Comparison of ENCODE assay signal across 1 cellular context in genomic region chr4:76305971-76306881, GRCh38.
TF ChIP-seq lines count a peak whose summit lies in the region.

Gene STBD1 (plus strand): TSS chr4:76306733. CDS start chr4:76306770, 37 bp downstream.

TF ChIP-seq in K562, 482 proteins besides CTCF, POLR2A, EP300 and RAD21 (continued from another document and continues in another):
- TF ChIP-seq, protein P1, sequence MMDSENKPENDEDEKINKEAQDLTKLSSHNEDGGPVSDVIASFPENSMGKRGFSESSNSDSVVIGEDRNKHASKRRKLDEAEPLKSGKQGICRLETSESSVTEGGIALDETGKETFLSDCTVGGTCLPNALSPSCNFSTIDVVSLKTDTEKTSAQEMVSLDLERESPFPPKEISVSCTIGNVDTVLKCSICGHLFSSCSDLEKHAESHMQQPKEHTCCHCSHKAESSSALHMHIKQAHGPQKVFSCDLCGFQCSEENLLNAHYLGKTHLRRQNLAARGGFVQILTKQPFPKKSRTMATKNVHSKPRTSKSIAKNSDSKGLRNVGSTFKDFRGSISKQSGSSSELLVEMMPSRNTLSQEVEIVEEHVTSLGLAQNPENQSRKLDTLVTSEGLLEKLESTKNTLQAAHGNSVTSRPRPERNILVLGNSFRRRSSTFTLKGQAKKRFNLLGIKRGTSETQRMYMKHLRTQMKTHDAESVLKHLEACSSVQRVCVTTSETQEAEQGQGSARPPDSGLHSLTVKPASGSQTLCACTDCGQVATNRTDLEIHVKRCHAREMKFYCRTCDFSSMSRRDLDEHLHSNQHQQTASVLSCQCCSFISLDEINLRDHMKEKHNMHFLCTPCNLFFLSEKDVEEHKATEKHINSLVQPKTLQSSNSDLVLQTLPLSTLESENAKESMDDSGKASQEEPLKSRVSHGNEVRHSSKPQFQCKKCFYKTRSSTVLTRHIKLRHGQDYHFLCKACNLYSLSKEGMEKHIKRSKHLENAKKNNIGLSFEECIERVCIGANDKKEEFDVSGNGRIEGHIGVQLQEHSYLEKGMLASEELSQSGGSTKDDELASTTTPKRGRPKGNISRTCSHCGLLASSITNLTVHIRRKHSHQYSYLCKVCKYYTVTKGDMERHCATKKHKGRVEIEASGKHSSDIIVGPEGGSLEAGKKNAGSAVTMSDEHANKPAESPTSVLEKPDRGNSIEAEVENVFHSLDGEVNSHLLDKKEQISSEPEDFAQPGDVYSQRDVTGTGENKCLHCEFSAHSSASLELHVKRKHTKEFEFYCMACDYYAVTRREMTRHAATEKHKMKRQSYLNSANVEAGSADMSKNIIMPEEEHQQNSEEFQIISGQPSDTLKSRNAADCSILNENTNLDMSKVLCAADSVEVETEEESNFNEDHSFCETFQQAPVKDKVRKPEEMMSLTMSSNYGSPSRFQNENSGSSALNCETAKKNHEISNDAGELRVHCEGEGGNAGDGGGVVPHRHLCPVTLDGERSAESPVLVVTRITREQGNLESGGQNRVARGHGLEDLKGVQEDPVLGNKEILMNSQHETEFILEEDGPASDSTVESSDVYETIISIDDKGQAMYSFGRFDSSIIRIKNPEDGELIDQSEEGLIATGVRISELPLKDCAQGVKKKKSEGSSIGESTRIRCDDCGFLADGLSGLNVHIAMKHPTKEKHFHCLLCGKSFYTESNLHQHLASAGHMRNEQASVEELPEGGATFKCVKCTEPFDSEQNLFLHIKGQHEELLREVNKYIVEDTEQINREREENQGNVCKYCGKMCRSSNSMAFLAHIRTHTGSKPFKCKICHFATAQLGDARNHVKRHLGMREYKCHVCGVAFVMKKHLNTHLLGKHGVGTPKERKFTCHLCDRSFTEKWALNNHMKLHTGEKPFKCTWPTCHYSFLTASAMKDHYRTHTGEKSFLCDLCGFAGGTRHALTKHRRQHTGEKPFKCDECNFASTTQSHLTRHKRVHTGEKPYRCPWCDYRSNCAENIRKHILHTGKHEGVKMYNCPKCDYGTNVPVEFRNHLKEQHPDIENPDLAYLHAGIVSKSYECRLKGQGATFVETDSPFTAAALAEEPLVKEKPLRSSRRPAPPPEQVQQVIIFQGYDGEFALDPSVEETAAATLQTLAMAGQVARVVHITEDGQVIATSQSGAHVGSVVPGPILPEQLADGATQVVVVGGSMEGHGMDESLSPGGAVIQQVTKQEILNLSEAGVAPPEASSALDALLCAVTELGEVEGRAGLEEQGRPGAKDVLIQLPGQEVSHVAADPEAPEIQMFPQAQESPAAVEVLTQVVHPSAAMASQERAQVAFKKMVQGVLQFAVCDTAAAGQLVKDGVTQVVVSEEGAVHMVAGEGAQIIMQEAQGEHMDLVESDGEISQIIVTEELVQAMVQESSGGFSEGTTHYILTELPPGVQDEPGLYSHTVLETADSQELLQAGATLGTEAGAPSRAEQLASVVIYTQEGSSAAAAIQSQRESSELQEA (IDR thresholded peaks at IDR 0.05; ENCODE audit: low read depth): no peak
- TF ChIP-seq L3MBTL2 (IDR thresholded peaks at IDR 0.05) (peak; percentile 46; the same call in 1 of the 2 replicates), CTCFL (IDR thresholded peaks at IDR 0.05; ENCODE audit: borderline replicate concordance, insufficient read depth, low read depth, low read length, poor library complexity, severe bottlenecking) (no peak), SRSF3 (IDR thresholded peaks at IDR 0.05; ENCODE audit: insufficient read depth, low read length) (no peak), THRAP3 (IDR thresholded peaks at IDR 0.05; ENCODE audit: borderline replicate concordance) (no peak), SETDB1 (IDR thresholded peaks at IDR 0.05; ENCODE audit: low read length) (no peak), EGR1 (conservative IDR thresholded peaks at IDR 0.05) (no peak), ARHGAP35 (IDR thresholded peaks at IDR 0.05; ENCODE audit: partially characterized antibody) (no peak), ZNF133 (CRISPR knock-in tag; IDR thresholded peaks at IDR 0.05) (no peak), MCM5 (IDR thresholded peaks at IDR 0.05; ENCODE audit: low read depth) (no peak), GABPA (tag; conservative IDR thresholded peaks at IDR 0.05; ENCODE audit: low read depth) (no peak), RUNX1 (IDR thresholded peaks at IDR 0.05; ENCODE audit: low read depth) (no peak)
- TF ChIP-seq, protein P2, sequence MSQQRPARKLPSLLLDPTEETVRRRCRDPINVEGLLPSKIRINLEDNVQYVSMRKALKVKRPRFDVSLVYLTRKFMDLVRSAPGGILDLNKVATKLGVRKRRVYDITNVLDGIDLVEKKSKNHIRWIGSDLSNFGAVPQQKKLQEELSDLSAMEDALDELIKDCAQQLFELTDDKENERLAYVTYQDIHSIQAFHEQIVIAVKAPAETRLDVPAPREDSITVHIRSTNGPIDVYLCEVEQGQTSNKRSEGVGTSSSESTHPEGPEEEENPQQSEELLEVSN (IDR thresholded peaks at IDR 0.05; ENCODE audit: borderline replicate concordance in 1 of 2, extremely low read depth in 1 of 2, insufficient read depth in 1 of 2, insufficient read length in 1 of 2, low read depth in 1 of 2, low read length in 1 of 2, poor library complexity in 1 of 2, severe bottlenecking in 1 of 2): peak; percentile 10 to 15
- TF ChIP-seq, protein P3, sequence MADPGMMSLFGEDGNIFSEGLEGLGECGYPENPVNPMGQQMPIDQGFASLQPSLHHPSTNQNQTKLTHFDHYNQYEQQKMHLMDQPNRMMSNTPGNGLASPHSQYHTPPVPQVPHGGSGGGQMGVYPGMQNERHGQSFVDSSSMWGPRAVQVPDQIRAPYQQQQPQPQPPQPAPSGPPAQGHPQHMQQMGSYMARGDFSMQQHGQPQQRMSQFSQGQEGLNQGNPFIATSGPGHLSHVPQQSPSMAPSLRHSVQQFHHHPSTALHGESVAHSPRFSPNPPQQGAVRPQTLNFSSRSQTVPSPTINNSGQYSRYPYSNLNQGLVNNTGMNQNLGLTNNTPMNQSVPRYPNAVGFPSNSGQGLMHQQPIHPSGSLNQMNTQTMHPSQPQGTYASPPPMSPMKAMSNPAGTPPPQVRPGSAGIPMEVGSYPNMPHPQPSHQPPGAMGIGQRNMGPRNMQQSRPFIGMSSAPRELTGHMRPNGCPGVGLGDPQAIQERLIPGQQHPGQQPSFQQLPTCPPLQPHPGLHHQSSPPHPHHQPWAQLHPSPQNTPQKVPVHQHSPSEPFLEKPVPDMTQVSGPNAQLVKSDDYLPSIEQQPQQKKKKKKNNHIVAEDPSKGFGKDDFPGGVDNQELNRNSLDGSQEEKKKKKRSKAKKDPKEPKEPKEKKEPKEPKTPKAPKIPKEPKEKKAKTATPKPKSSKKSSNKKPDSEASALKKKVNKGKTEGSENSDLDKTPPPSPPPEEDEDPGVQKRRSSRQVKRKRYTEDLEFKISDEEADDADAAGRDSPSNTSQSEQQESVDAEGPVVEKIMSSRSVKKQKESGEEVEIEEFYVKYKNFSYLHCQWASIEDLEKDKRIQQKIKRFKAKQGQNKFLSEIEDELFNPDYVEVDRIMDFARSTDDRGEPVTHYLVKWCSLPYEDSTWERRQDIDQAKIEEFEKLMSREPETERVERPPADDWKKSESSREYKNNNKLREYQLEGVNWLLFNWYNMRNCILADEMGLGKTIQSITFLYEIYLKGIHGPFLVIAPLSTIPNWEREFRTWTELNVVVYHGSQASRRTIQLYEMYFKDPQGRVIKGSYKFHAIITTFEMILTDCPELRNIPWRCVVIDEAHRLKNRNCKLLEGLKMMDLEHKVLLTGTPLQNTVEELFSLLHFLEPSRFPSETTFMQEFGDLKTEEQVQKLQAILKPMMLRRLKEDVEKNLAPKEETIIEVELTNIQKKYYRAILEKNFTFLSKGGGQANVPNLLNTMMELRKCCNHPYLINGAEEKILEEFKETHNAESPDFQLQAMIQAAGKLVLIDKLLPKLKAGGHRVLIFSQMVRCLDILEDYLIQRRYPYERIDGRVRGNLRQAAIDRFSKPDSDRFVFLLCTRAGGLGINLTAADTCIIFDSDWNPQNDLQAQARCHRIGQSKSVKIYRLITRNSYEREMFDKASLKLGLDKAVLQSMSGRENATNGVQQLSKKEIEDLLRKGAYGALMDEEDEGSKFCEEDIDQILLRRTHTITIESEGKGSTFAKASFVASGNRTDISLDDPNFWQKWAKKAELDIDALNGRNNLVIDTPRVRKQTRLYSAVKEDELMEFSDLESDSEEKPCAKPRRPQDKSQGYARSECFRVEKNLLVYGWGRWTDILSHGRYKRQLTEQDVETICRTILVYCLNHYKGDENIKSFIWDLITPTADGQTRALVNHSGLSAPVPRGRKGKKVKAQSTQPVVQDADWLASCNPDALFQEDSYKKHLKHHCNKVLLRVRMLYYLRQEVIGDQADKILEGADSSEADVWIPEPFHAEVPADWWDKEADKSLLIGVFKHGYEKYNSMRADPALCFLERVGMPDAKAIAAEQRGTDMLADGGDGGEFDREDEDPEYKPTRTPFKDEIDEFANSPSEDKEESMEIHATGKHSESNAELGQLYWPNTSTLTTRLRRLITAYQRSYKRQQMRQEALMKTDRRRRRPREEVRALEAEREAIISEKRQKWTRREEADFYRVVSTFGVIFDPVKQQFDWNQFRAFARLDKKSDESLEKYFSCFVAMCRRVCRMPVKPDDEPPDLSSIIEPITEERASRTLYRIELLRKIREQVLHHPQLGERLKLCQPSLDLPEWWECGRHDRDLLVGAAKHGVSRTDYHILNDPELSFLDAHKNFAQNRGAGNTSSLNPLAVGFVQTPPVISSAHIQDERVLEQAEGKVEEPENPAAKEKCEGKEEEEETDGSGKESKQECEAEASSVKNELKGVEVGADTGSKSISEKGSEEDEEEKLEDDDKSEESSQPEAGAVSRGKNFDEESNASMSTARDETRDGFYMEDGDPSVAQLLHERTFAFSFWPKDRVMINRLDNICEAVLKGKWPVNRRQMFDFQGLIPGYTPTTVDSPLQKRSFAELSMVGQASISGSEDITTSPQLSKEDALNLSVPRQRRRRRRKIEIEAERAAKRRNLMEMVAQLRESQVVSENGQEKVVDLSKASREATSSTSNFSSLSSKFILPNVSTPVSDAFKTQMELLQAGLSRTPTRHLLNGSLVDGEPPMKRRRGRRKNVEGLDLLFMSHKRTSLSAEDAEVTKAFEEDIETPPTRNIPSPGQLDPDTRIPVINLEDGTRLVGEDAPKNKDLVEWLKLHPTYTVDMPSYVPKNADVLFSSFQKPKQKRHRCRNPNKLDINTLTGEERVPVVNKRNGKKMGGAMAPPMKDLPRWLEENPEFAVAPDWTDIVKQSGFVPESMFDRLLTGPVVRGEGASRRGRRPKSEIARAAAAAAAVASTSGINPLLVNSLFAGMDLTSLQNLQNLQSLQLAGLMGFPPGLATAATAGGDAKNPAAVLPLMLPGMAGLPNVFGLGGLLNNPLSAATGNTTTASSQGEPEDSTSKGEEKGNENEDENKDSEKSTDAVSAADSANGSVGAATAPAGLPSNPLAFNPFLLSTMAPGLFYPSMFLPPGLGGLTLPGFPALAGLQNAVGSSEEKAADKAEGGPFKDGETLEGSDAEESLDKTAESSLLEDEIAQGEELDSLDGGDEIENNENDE (IDR thresholded peaks at IDR 0.05; ENCODE audit: low read depth, low read length): no peak
